Comparison of ENCODE assay signal across 10 cellular contexts in genomic region chrX:48616575-48616974, GRCh38.
"Had no signal": no experiment of that assay in that cellular context is flagged by ENCODE, and none has a peak within 500 bp of the region (broad histone marks: within the 10 kb centered on the region; RNA-seq: fewer than 3 reads in every experiment).

No MANE protein-coding gene starts in this region.

- ATAC-seq: esophagus mucosa had no signal

- DNase-seq: activated CD4-positive, alpha-beta memory T cell treated with anti-CD3 and anti-CD28 coated beads, Interleukin-2, amount 10 ng/mL, durations not matched to agents 7 days and 5 days; activated CD4-positive, alpha-beta T cell treated with anti-CD3 and anti-CD28 coated beads for 1 hour; activated gamma-delta T cell; activated naive CD8-positive, alpha-beta T cell treated with anti-CD3 and anti-CD28 coated beads for 36 hours; activated T-cell treated with anti-CD3 and anti-CD28 coated beads, Interleukin-2, amount 50 U/mL, for 48 hours; anterior cingulate cortex; stimulated activated CD4-positive, alpha-beta T cell treated with anti-CD3 and anti-CD28 coated beads, Interleukin-12 subunit alpha, Interleukin-12 subunit beta, amount 100 ng/mL, for 4 hours; stimulated activated naive CD4-positive, alpha-beta T cell treated with Interleukin-2 at 50 U/mL for 16 hours; trophoblast cell had no signal
